In genomic region chr12:95100264-95101190, GRCh38 we compare ENCODE assay signal across 1 cellular context.
TF ChIP-seq lines count a peak whose summit lies in the region.

No MANE protein-coding gene starts in this region.

TF ChIP-seq in WTC11, 78 proteins besides CTCF, POLR2A, EP300 and RAD21:
- TF ChIP-seq ATF2 (CRISPR knock-in tag; IDR thresholded peaks at IDR 0.05; ENCODE audit: borderline replicate concordance, low read depth): no peak
- TF ChIP-seq USF1 (CRISPR knock-in tag; IDR thresholded peaks at IDR 0.05): no peak
- no peak for TF ChIP-seq ZNF416 (CRISPR knock-in tag; IDR thresholded peaks at IDR 0.05)
- no peak for TF ChIP-seq ERG (CRISPR knock-in tag; IDR thresholded peaks at IDR 0.05)
- TF ChIP-seq TP53 (CRISPR knock-in tag; IDR thresholded peaks at IDR 0.05): no peak
- no peak for TF ChIP-seq ETV6 (CRISPR knock-in tag; IDR thresholded peaks at IDR 0.05)
- TF ChIP-seq, protein P1, sequence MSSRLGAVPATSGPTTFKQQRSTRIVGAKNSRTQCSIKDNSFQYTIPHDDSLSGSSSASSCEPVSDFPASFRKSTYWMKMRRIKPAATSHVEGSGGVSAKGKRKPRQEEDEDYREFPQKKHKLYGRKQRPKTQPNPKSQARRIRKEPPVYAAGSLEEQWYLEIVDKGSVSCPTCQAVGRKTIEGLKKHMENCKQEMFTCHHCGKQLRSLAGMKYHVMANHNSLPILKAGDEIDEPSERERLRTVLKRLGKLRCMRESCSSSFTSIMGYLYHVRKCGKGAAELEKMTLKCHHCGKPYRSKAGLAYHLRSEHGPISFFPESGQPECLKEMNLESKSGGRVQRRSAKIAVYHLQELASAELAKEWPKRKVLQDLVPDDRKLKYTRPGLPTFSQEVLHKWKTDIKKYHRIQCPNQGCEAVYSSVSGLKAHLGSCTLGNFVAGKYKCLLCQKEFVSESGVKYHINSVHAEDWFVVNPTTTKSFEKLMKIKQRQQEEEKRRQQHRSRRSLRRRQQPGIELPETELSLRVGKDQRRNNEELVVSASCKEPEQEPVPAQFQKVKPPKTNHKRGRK (CRISPR knock-in tag; IDR thresholded peaks at IDR 0.05; ENCODE audit: borderline replicate concordance): no peak
- TF ChIP-seq OVOL2 (CRISPR knock-in tag; IDR thresholded peaks at IDR 0.05; ENCODE audit: borderline replicate concordance): no peak
- no peak for TF ChIP-seq ZNF219 (CRISPR knock-in tag; IDR thresholded peaks at IDR 0.05; ENCODE audit: borderline replicate concordance)
- TF ChIP-seq IRF1 (CRISPR knock-in tag; IDR thresholded peaks at IDR 0.05): no peak
- no peak for TF ChIP-seq ZNF138 (CRISPR knock-in tag; conservative IDR thresholded peaks at IDR 0.05)
- no peak for TF ChIP-seq GRHL2 (CRISPR knock-in tag; IDR thresholded peaks at IDR 0.05; ENCODE audit: insufficient replicate concordance, severe bottlenecking)
- no peak for TF ChIP-seq SMAD3 (CRISPR knock-in tag; IDR thresholded peaks at IDR 0.05; ENCODE audit: borderline replicate concordance)
- TF ChIP-seq NFATC4 (CRISPR knock-in tag; IDR thresholded peaks at IDR 0.05): no peak
- no peak for TF ChIP-seq ZNF121 (CRISPR knock-in tag; IDR thresholded peaks at IDR 0.05)
- no peak for TF ChIP-seq GTF2I (CRISPR knock-in tag; conservative IDR thresholded peaks at IDR 0.05)
